ENCODE assay signal across 21 cellular contexts in the genomic region with DNA sequence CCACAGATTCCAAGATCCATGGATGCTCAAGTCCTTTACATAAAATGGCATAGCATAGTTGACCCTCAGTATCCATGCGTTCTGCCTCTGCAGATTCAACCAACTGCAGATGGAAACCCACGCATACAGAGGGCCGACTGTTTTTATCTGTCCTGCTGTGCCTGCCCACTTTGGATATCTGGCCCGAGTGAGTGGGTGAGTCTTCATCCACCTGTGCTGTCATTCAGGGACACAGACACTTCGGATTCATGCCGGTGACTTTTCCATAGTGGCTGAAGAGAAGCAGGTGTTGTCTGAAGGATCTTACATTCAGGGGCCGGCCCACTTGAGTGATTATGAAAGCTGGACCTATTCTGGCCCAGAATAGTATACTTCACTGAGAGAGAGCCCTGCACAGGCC.
"Had no signal": no experiment of that assay in that cellular context is flagged by ENCODE, and none has a peak within 500 bp of the region (broad histone marks: within the 10 kb centered on the region; RNA-seq: fewer than 3 reads in every experiment).

No MANE protein-coding gene starts in this region.

- DNase-seq: IMR-90, Karpas-422, KG1, MG63, NCI-H1092, NCI-H1105 treated with DMSO at 0.1 percent for 48 hours, NCI-H1417 treated with DMSO at 0.1 percent for 48 hours, NCI-H146, NCI-H1694 treated with DMSO at 0.1 percent for 48 hours, NCI-H1930, NCI-H2081, NCI-H2107, NCI-H2227 treated with DMSO at 0.1 percent for 48 hours, NCI-H524, NCI-H526 treated with DMSO at 0.1 percent for 48 hours, NCI-H748 treated with DMSO at 0.1 percent for 48 hours, RPMI8226, SHP77 had no signal

- H3K9me3 ChIP-seq: MG63 had no signal

- H3K4me3 ChIP-seq: MG63 had no signal

- H3K36me3 ChIP-seq: MG63 had no signal

- ATAC-seq: HepG2, SK-N-SH treated with all-trans-retinoic acid at 6 μM for 48 hours had no signal

- FAIRE-seq: HepG2, RCC 7860 had no signal

- H3K27me3 ChIP-seq: MG63 had no signal
